In the genomic region with DNA sequence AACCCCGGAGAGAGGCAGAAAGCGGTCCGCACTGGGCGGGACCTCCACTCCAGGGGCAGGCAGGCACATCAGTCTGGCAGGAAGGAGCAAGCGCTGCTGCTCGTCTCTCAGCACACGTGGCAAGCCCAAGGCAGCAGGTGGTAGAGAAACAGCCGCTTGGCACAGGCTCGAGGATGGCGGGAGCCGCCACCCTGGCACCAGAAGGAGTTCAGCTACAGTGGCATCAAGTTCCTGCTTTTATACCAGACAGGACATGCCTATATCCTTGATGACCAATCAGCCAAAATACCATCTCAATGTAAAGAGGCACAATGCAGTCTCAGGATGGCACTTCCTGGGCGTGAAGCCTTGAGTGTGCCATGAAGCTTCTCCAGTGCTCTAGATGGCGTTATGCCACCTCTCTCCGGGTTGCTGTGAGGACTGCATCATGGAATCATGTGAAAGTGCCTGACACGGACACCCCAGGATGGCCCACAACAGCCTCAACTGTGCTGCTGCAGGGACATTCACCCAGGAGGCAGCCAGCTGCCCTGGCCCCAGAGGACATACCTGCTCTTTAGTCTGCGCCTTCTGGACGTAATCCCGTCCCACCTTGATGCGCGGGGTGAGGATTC, we compare ENCODE assay signal across 1 cellular context.
TF ChIP-seq lines count a peak whose summit lies in the region.

No MANE protein-coding gene starts in this region.

TF ChIP-seq in IMR-90, 13 proteins besides CTCF, POLR2A, EP300 and RAD21:
- TF ChIP-seq CEBPB (IDR thresholded peaks at IDR 0.05; ENCODE audit: low read depth, low read length) = no peak
